In the genomic region with DNA sequence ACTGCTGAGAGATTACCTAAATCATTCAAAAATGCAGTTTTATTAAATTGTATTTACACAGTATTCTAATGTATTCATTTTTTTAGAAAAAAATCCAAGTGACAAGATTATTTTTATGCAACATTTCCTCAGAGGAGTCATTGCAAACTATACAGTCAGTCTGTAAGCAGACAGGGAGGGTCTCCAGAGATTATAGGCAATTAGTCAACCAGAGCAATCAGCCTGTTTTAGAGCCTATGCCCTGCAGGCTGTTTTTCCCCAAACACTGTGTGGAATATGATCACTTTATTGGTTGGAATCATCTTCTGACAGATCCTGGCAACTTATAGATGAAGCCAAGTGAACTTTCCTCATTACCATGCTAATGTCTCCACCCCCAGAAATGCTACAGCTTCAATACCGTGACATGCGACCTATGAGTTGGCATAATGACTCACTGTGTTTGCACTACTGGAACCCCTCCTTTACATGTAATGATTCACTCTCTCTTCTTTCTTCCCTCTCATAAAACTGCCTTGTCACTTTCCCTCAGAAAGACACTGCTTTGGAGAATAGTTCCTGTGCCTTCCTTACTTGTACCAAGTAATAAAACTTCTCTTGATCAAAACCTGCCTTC, we compare ENCODE assay signal across 12 cellular contexts.
DNase-seq lines count a peak whose midpoint lies in the region; ATAC-seq and TF ChIP-seq lines count a peak whose summit lies in the region.
"Had no signal": no experiment of that assay in that cellular context is flagged by ENCODE, and none has a peak within 500 bp of the region (broad histone marks: within the 10 kb centered on the region; RNA-seq: fewer than 3 reads in every experiment).

No MANE protein-coding gene starts in this region.

- no peak for TF ChIP-seq CTCF in body of pancreas (IDR thresholded peaks at IDR 0.05)

- H2AFZ ChIP-seq in ACC112 (ENCODE audit: low read length, unreplicated experiment): peak overlapping the region; percentile 72

- DNase-seq in SW480 (ENCODE audit: low spot score): peak; percentile 59
- DNase-seq in foreskin melanocyte: peak; percentile 86
- DNase-seq in body of pancreas: no peak
- DNase-seq in NCI-H2227 (lab: John Stamatoyannopoulos, UW; ENCODE audit: unreplicated experiment): no peak
- no peak for DNase-seq in aorta
- DNase-seq in T-helper 17 cell: no peak
- DNase-seq: amygdala had no signal

- H3K36me3 ChIP-seq in ACC112 (ENCODE audit: insufficient read depth, low read length): no peaks in the 10 kb centered on the region
- no peaks in the 10 kb centered on the region for H3K36me3 ChIP-seq in body of pancreas (replicated peaks in 1 of 2; ENCODE audit: insufficient read depth in 1 of 2, low read depth in 2 of 2)
- no peaks in the 10 kb centered on the region for H3K36me3 ChIP-seq in aorta (ENCODE audit: control insufficient read depth in 1 of 2, insufficient read depth in 2 of 2, low read length in 1 of 2)

- H3K27me3 ChIP-seq in ACC112 (ENCODE audit: insufficient read depth, low read length) (no peaks in the 10 kb centered on the region), body of pancreas (no peaks in the 10 kb centered on the region), aorta (ENCODE audit: control insufficient read depth in 1 of 2, insufficient read depth in 2 of 2, low read length in 1 of 2) (no peaks in the 10 kb centered on the region)

- H3K27ac ChIP-seq in ACC112 (ENCODE audit: low read depth, low read length) (peak overlapping the region; percentile 93), body of pancreas (no peak overlapping the region), aorta (ENCODE audit: low read depth in 1 of 2, low read length in 2 of 2) (no peak overlapping the region)

- H3K9me3 ChIP-seq in body of pancreas: no peaks in the 10 kb centered on the region
- H3K9me3 ChIP-seq in aorta (ENCODE audit: control insufficient read depth, low read length): no peaks in the 10 kb centered on the region
- no peaks in the 10 kb centered on the region for H3K9me3 ChIP-seq in T-helper 17 cell (ENCODE audit: control insufficient read depth, low read length, poor library complexity, severe bottlenecking)

- no peak overlapping the region for H3K4me3 Mint-ChIP-seq in T-helper 17 cell
- H3K4me3 Mint-ChIP-seq: IgD-negative memory B cell; T-helper 1 cell treated with Interleukin-12 subunit alpha and Interleukin-12 subunit beta and Interleukin-4 antibody, amounts not matched to agents 30 μg/mL and 1 μg/mL, for 36 hours had no signal

- intact Hi-C loops in body of pancreas (cut with DNase I): no loop called here
- intact Hi-C loops in aorta (cut with DNase I): no loop called here

- H3K36me3 Mint-ChIP-seq in T-helper 17 cell (ENCODE audit: low read depth): no peaks in the 10 kb centered on the region
- H3K36me3 Mint-ChIP-seq: IgD-negative memory B cell had no signal

- H3K4me1 ChIP-seq in ACC112 (ENCODE audit: control insufficient read depth, insufficient read depth, low read length, unreplicated experiment): peaks cover 11% of the 10 kb centered on the region
- H3K4me1 ChIP-seq in body of pancreas: no peaks in the 10 kb centered on the region
- H3K4me1 ChIP-seq in aorta (ENCODE audit: control insufficient read depth in 1 of 2, insufficient read depth in 2 of 2, low read length in 2 of 2): no peaks in the 10 kb centered on the region

- H3K4me3 ChIP-seq in ACC112 (ENCODE audit: low read depth, low read length) (peak overlapping the region; percentile 51; the same call in 1 of the 2 replicates), body of pancreas (no peak overlapping the region), aorta (ENCODE audit: low read length in 2 of 2) (no peak overlapping the region)
- H3K4me3 ChIP-seq: lung had no signal

- H3K27ac Mint-ChIP-seq in T-helper 17 cell: no peak overlapping the region
- H3K27ac Mint-ChIP-seq: IgD-negative memory B cell; T-helper 1 cell treated with Interleukin-12 subunit alpha and Interleukin-12 subunit beta and Interleukin-4 antibody, amounts not matched to agents 30 μg/mL and 1 μg/mL, for 36 hours had no signal

- no peak for TF ChIP-seq POLR2A in body of pancreas (IDR thresholded peaks at IDR 0.05)

- 4 to 25% methylated on average over 2 of the region's 2 CpGs for WGBS in body of pancreas, 2 donors
- WGBS in aorta, 2 donors: 37 to 39% methylated on average over 2 of the region's 2 CpGs

- H3K27me3 Mint-ChIP-seq in T-helper 17 cell: no peaks in the 10 kb centered on the region
- H3K27me3 Mint-ChIP-seq: IgD-negative memory B cell had no signal

- H3K79me2 ChIP-seq in ACC112 (ENCODE audit: control insufficient read depth, insufficient read depth, low read length, unreplicated experiment): no peaks in the 10 kb centered on the region

- ATAC-seq in HG03432 (IDR thresholded peaks at IDR 0.05; ENCODE audit: unreplicated experiment): peak; percentile 94
- ATAC-seq in body of pancreas: no peak
- no peak for ATAC-seq in aorta (ENCODE audit: low FRiP score)
- ATAC-seq in T-helper 17 cell: no peak

- H3K4me1 Mint-ChIP-seq in T-helper 17 cell: no peaks in the 10 kb centered on the region
- H3K4me1 Mint-ChIP-seq: IgD-negative memory B cell had no signal

Comparison
In these comparisons a context has a peak if more than half of its experiments do, and no peak if none do; other contexts are left out.
1. DNase-seq: peak in SW480 (single experiment) and foreskin melanocyte (single experiment); none in body of pancreas (0 of 4), NCI-H2227 (single experiment), aorta (0 of 2) and T-helper 17 cell (0 of 3).